1 cellular context compared by ENCODE assay signal in genomic region chr13:94710081-94710809, GRCh38.
TF ChIP-seq lines count a peak whose summit lies in the region.

No MANE protein-coding gene starts in this region.

TF ChIP-seq in HEK293, 187 proteins besides CTCF, POLR2A, EP300 and RAD21 (continued from another document):
- TF ChIP-seq HIC1 (tag by site-specific recombination; IDR thresholded peaks at IDR 0.05), result no peak
